ENCODE assay signal across 8 cellular contexts in genomic region chr6:89433637-89434499, GRCh38. TPM values are rescaled to one million over a fixed set of nuclear protein-coding genes. Genes with fewer than 3 reads are reported as not detected.
A peak's percentile ranks its signal among the peaks of the same experiment; 100 is the strongest.
DNase-seq lines count a peak whose midpoint lies in the region; ATAC-seq and TF ChIP-seq lines count a peak whose summit lies in the region.

No MANE protein-coding gene starts in this region.

- peak overlapping the region; percentile 89 for H2AFZ ChIP-seq in MM.1S (ENCODE audit: low read length)

- H3K9ac ChIP-seq in MM.1S (ENCODE audit: low read length): peak overlapping the region; percentile 47; the same call in 1 of the 2 replicates

- CTCF ChIA-PET in CD8-positive, alpha-beta T cell (lab: Charles Lee): interaction anchor here (0.7 to 5.3 kb wide), 4 partner anchors 18 to 179 kb away, joined by 3 to 45 read pairs (median 3); no protein-coding TSS in a partner anchor
- CTCF ChIA-PET in activated CD8-positive, alpha-beta T cell treated with anti-CD3 and anti-CD28 coated beads for 36 hours (lab: Charles Lee): interaction anchor here (1.0 to 5.1 kb wide), 6 partner anchors 62 to 205 kb away, joined by 3 to 30 read pairs (median 4); partner anchors contain the start of gene LYRM2

- H3K9me2 ChIP-seq in MM.1S (replicated peaks; ENCODE audit: insufficient read depth, low read length): no peaks in the 10 kb centered on the region

- H3K27me3 ChIP-seq in CD8-positive, alpha-beta T cell (ENCODE audit: insufficient read depth, low read length): no peaks in the 10 kb centered on the region
- no peaks in the 10 kb centered on the region for H3K27me3 ChIP-seq in MM.1S (replicated peaks; ENCODE audit: insufficient read depth, low read length)
- H3K27me3 ChIP-seq in aorta (ENCODE audit: control insufficient read depth in 1 of 2, insufficient read depth in 2 of 2, low read length in 1 of 2): no peaks in the 10 kb centered on the region

- intact Hi-C loops in CD8-positive, alpha-beta T cell (cut with DNase I, micrococcal nuclease): loop anchor here (1.0 to 10.0 kb wide), 7 partner anchors 23 to 1151 kb away; partner anchors contain the start of gene MAP3K7 (in 1 of the 2)
- intact Hi-C loops in activated CD8-positive, alpha-beta T cell treated with anti-CD3 and anti-CD28 coated beads for 36 hours (cut with micrococcal nuclease): loop anchor here (5.0 kb wide), 1 partner anchor 62 kb away; no protein-coding TSS in a partner anchor
- intact Hi-C loops in aorta (cut with DNase I): loop anchor here (2.0 to 5.0 kb wide), 2 partner anchors 163 to 165 kb away; no protein-coding TSS in a partner anchor

- H3K9me3 Mint-ChIP-seq in CD8-positive, alpha-beta T cell: no peaks in the 10 kb centered on the region
- H3K9me3 Mint-ChIP-seq in activated CD8-positive, alpha-beta T cell treated with anti-CD3 and anti-CD28 coated beads for 36 hours: no peaks in the 10 kb centered on the region
- no peaks in the 10 kb centered on the region for H3K9me3 Mint-ChIP-seq in natural killer cell treated with Interleukin-12 subunit alpha and Interleukin-12 subunit beta and Interleukin-15 and Interleukin-18, amount 100 ng/mL, for 72 hours

- no peaks in the 10 kb centered on the region for H4K20me1 ChIP-seq in MM.1S (ENCODE audit: insufficient read depth, low read length)

- no peak for TF ChIP-seq CTCF in CD8-positive, alpha-beta T cell (IDR thresholded peaks at IDR 0.05)
- TF ChIP-seq CTCF in MM.1S (IDR thresholded peaks at IDR 0.05; ENCODE audit: low read length): no peak
- no peak for TF ChIP-seq CTCF in activated CD8-positive, alpha-beta T cell treated with anti-CD3 and anti-CD28 coated beads for 36 hours (IDR thresholded peaks at IDR 0.05)

- peaks cover 4% of the 10 kb centered on the region for H3K36me3 Mint-ChIP-seq in CD8-positive, alpha-beta T cell
- H3K36me3 Mint-ChIP-seq in activated CD8-positive, alpha-beta T cell treated with anti-CD3 and anti-CD28 coated beads for 36 hours (ENCODE audit: low read depth): no peaks in the 10 kb centered on the region
- no peaks in the 10 kb centered on the region for H3K36me3 Mint-ChIP-seq in natural killer cell treated with Interleukin-12 subunit alpha and Interleukin-12 subunit beta and Interleukin-15 and Interleukin-18, amount 100 ng/mL, for 72 hours

- ATAC-seq in CD8-positive, alpha-beta T cell: peak; percentile 9
- peak; percentile 35 for ATAC-seq in GM21515 (IDR thresholded peaks at IDR 0.05; ENCODE audit: unreplicated experiment)
- peak; percentile 4 for ATAC-seq in activated CD8-positive, alpha-beta T cell treated with anti-CD3 and anti-CD28 coated beads for 36 hours
- ATAC-seq in esophagus mucosa: peak; percentile 7
- peak in 1 of 2 donors; percentile 14 for ATAC-seq in natural killer cell treated with Interleukin-12 subunit alpha and Interleukin-12 subunit beta and Interleukin-15 and Interleukin-18, amount 100 ng/mL, for 72 hours
- ATAC-seq in aorta (ENCODE audit: low FRiP score): peak; percentile 34

- peak overlapping the region; percentile 86 for H3K4me2 ChIP-seq in MM.1S (ENCODE audit: low read depth, low read length)

- H3K4me1 Mint-ChIP-seq in CD8-positive, alpha-beta T cell (ENCODE audit: low read depth): peaks cover 25% of the 10 kb centered on the region
- peaks cover 18% of the 10 kb centered on the region for H3K4me1 Mint-ChIP-seq in activated CD8-positive, alpha-beta T cell treated with anti-CD3 and anti-CD28 coated beads for 36 hours (ENCODE audit: low read depth)
- peaks cover 5 to 9% of the 10 kb centered on the region in 2 donors for H3K4me1 Mint-ChIP-seq in natural killer cell treated with Interleukin-12 subunit alpha and Interleukin-12 subunit beta and Interleukin-15 and Interleukin-18, amount 100 ng/mL, for 72 hours (ENCODE audit: low read depth in 2 of 2)

- H3K27ac ChIP-seq in CD8-positive, alpha-beta T cell (ENCODE audit: low read depth, low read length): no peak overlapping the region
- H3K27ac ChIP-seq in MM.1S (ENCODE audit: low read length): no peak overlapping the region
- peak overlapping the region in 1 of 2 donors; percentile 60 for H3K27ac ChIP-seq in aorta (ENCODE audit: low read depth in 1 of 2, low read length in 2 of 2)

- H3K36me3 ChIP-seq in CD8-positive, alpha-beta T cell (ENCODE audit: insufficient read depth, low read length): no peaks in the 10 kb centered on the region
- H3K36me3 ChIP-seq in MM.1S (replicated peaks; ENCODE audit: insufficient read depth, low read length) (no peaks in the 10 kb centered on the region), aorta (ENCODE audit: control insufficient read depth in 1 of 2, insufficient read depth in 2 of 2, low read length in 1 of 2) (no peaks in the 10 kb centered on the region)

- no peaks in the 10 kb centered on the region for H3F3A ChIP-seq in MM.1S (ENCODE audit: insufficient read depth, low read length)

- 6 to 7% methylated on average over 35 of the region's 35 CpGs for WGBS in aorta, 2 donors

- H3K27ac Mint-ChIP-seq in CD8-positive, alpha-beta T cell: peak overlapping the region; percentile 45
- peak overlapping the region; percentile 55 for H3K27ac Mint-ChIP-seq in activated CD8-positive, alpha-beta T cell treated with anti-CD3 and anti-CD28 coated beads for 36 hours
- H3K27ac Mint-ChIP-seq in natural killer cell treated with Interleukin-12 subunit alpha and Interleukin-12 subunit beta and Interleukin-15 and Interleukin-18, amount 100 ng/mL, for 72 hours: peak overlapping the region in 1 of 2 donors; percentile 28

- peaks cover 7% of the 10 kb centered on the region for H3K4me1 ChIP-seq in CD8-positive, alpha-beta T cell (ENCODE audit: insufficient read depth, low read length)
- H3K4me1 ChIP-seq in MM.1S (ENCODE audit: low read length) (0 out of 2 replicates have a peak, but pooled peaks cover 5% of the 10 kb centered on the region), aorta (ENCODE audit: control insufficient read depth in 1 of 2, insufficient read depth in 2 of 2, low read length in 2 of 2) (peaks cover 1 to 5% of the 10 kb centered on the region in 2 donors)

- POLR2A ChIA-PET in CD8-positive, alpha-beta T cell (lab: Charles Lee): interaction anchor here (0.6 to 0.7 kb wide), 2 partner anchors 203 to 1081 kb away, joined by 3 to 5 read pairs; no protein-coding TSS in a partner anchor
- POLR2A ChIA-PET in activated CD8-positive, alpha-beta T cell treated with anti-CD3 and anti-CD28 coated beads for 36 hours (lab: Charles Lee): no interaction called here

- DNase-seq in CD8-positive, alpha-beta T cell: peak in 5 of 7 experiments; percentile 17 to 65 (median 30)
- DNase-seq in MM.1S: peak; percentile 36
- DNase-seq in activated CD8-positive, alpha-beta T cell treated with anti-CD3 and anti-CD28 coated beads for 36 hours: peak; percentile 42
- DNase-seq in natural killer cell treated with Interleukin-12 subunit alpha and Interleukin-12 subunit beta and Interleukin-15 and Interleukin-18, amount 100 ng/mL, for 72 hours (ENCODE audit: low spot score): no peak
- peak; percentile 59 to 76 for DNase-seq in aorta
- DNase-seq in T1000 (lab: John Stamatoyannopoulos, UW): no peak

- no peaks in the 10 kb centered on the region for H3K9me3 ChIP-seq in CD8-positive, alpha-beta T cell (ENCODE audit: low read length)
- H3K9me3 ChIP-seq in MM.1S (replicated peaks; ENCODE audit: insufficient read depth, low read length) (no peaks in the 10 kb centered on the region), aorta (ENCODE audit: control insufficient read depth, low read length) (no peaks in the 10 kb centered on the region)

- H3K27me3 Mint-ChIP-seq in CD8-positive, alpha-beta T cell (ENCODE audit: low read depth): no peaks in the 10 kb centered on the region
- no peaks in the 10 kb centered on the region for H3K27me3 Mint-ChIP-seq in activated CD8-positive, alpha-beta T cell treated with anti-CD3 and anti-CD28 coated beads for 36 hours
- H3K27me3 Mint-ChIP-seq in natural killer cell treated with Interleukin-12 subunit alpha and Interleukin-12 subunit beta and Interleukin-15 and Interleukin-18, amount 100 ng/mL, for 72 hours: peaks cover 6 to 10% of the 10 kb centered on the region in 2 donors

- no peaks in the 10 kb centered on the region for H3K79me2 ChIP-seq in MM.1S (ENCODE audit: low read length)

- peak overlapping the region; percentile 42 for H3K4me3 ChIP-seq in CD8-positive, alpha-beta T cell (ENCODE audit: low read depth, low read length)
- peak overlapping the region; percentile 74 for H3K4me3 ChIP-seq in MM.1S (ENCODE audit: low read length)
- H3K4me3 ChIP-seq in aorta (ENCODE audit: low read length in 2 of 2): peak overlapping the region; percentile 77 to 84

- peak overlapping the region; percentile 88 for H3K4me3 Mint-ChIP-seq in CD8-positive, alpha-beta T cell
- peak overlapping the region; percentile 64 for H3K4me3 Mint-ChIP-seq in activated CD8-positive, alpha-beta T cell treated with anti-CD3 and anti-CD28 coated beads for 36 hours
- peak overlapping the region; percentile 63 for H3K4me3 Mint-ChIP-seq in natural killer cell treated with Interleukin-12 subunit alpha and Interleukin-12 subunit beta and Interleukin-15 and Interleukin-18, amount 100 ng/mL, for 72 hours

RNA-seq across cellular contexts. Expression of gene ANKRD6, which starts 0.9 kb away (rescaled TPM):
- total RNA-seq in CD8-positive, alpha-beta T cell: 1 to 10 TPM; 4.3 to 5.9 TPM
- total RNA-seq in activated CD8-positive, alpha-beta T cell treated with anti-CD3 and anti-CD28 coated beads for 36 hours: 1 to 10 TPM; 3.5 to 4.9 TPM
- 9.9 TPM for total RNA-seq in esophagus mucosa
- 1 to 10 TPM; 1.6 to 3.2 TPM for total RNA-seq in natural killer cell treated with Interleukin-12 subunit alpha and Interleukin-12 subunit beta and Interleukin-15 and Interleukin-18, amount 100 ng/mL, for 72 hours
- 10 to 100 TPM; 38.3 to 45.9 TPM for total RNA-seq in aorta
- 10 to 100 TPM; 21.4 to 26.8 TPM for polyA plus RNA-seq in aorta

RNA-seq across cellular contexts. Expression of gene RRAGD, which starts 21.8 kb away (rescaled TPM):
- 1 to 10 TPM; 5.6 to 9.3 TPM for total RNA-seq in CD8-positive, alpha-beta T cell
- 10 to 100 TPM; 19.7 to 22.1 TPM for total RNA-seq in activated CD8-positive, alpha-beta T cell treated with anti-CD3 and anti-CD28 coated beads for 36 hours
- total RNA-seq in esophagus mucosa (40.4 TPM), aorta (10 to 100 TPM; 16.2 to 17.8 TPM)
- total RNA-seq in natural killer cell treated with Interleukin-12 subunit alpha and Interleukin-12 subunit beta and Interleukin-15 and Interleukin-18, amount 100 ng/mL, for 72 hours: 1 to 10 TPM in 1 of 2 donors, under 1 TPM in 1; 0.98 to 1.3 TPM
- 1 to 10 TPM; 3.2 to 9.4 TPM for polyA plus RNA-seq in aorta

Comparison
In these comparisons a context has a peak if more than half of its experiments do, and no peak if none do; other contexts are left out.
1. DNase-seq: peak in CD8-positive, alpha-beta T cell (5 of 7), MM.1S (single experiment), activated CD8-positive, alpha-beta T cell treated with anti-CD3 and anti-CD28 coated beads for 36 hours (single experiment) and aorta (2 of 2); none in natural killer cell treated with Interleukin-12 subunit alpha and Interleukin-12 subunit beta and Interleukin-15 and Interleukin-18, amount 100 ng/mL, for 72 hours (single experiment) and T1000 (single experiment).
2. Peak in every context shown above with its lines, with median percentiles within 50 percentile points of each other: H3K4me3 ChIP-seq and H3K4me3 Mint-ChIP-seq.